ENCODE assay signal across 19 cellular contexts in genomic region chr10:45444976-45445898, GRCh38.
DNase-seq lines count a peak whose midpoint lies in the region; ATAC-seq and TF ChIP-seq lines count a peak whose summit lies in the region.
"Had no signal": no experiment of that assay in that cellular context is flagged by ENCODE, and none has a peak within 500 bp of the region (broad histone marks: within the 10 kb centered on the region; RNA-seq: fewer than 3 reads in every experiment).

No MANE protein-coding gene starts in this region.

- no peaks in the 10 kb centered on the region for H3K9me3 Mint-ChIP-seq in mesothelial cell of epicardium
- H3K9me3 Mint-ChIP-seq: activated B cell treated with CpG ODN at 0.5 μM for 24 hours; activated T-helper 2 cell treated with anti-CD3 and anti-CD28 coated beads, Interferon-gamma antibody, Interleukin-2, Interleukin-4, amounts not matched to agents 10 μg/mL and 5 μg/mL and 100 μg/mL, durations not matched to agents 14 hours and 24 hours and 36 hours; stimulated activated naive CD8-positive, alpha-beta T cell treated with anti-CD3 and anti-CD28 coated beads, Interleukin-15, Interleukin-2, amounts not matched to agents 100 ng/mL and 50 ng/mL, for 24 hours; T-cell had no signal

- no peak overlapping the region for H3K27ac ChIP-seq in liver (ENCODE audit: low read depth in 1 of 2, low read length in 2 of 2)
- H3K27ac ChIP-seq: colonic mucosa, gastroesophageal sphincter, parathyroid adenoma had no signal

- H3K36me3 ChIP-seq in liver (ENCODE audit: control insufficient read depth in 4 of 4, insufficient read depth in 3 of 4, low read depth in 1 of 4, low read length in 3 of 4): no peaks in the 10 kb centered on the region
- H3K36me3 ChIP-seq: colonic mucosa, gastroesophageal sphincter had no signal

- peak in 1 of 2 donors; percentile 22 for TF ChIP-seq RAD21 in liver (IDR thresholded peaks at IDR 0.05)

- no peak overlapping the region for H3K27ac Mint-ChIP-seq in mesothelial cell of epicardium
- H3K27ac Mint-ChIP-seq: activated B cell treated with CpG ODN at 0.5 μM for 24 hours; activated T-helper 2 cell treated with anti-CD3 and anti-CD28 coated beads, Interferon-gamma antibody, Interleukin-2, Interleukin-4, amounts not matched to agents 10 μg/mL and 5 μg/mL and 100 μg/mL, durations not matched to agents 14 hours and 24 hours and 36 hours; stimulated activated naive CD8-positive, alpha-beta T cell treated with anti-CD3 and anti-CD28 coated beads, Interleukin-15, Interleukin-2, amounts not matched to agents 100 ng/mL and 50 ng/mL, for 24 hours; T-cell had no signal

- TF ChIP-seq CTCF in liver (IDR thresholded peaks at IDR 0.05; ENCODE audit: low read depth, low read length, missing input control) (no peak), mesothelial cell of epicardium (IDR thresholded peaks at IDR 0.05; ENCODE audit: unreplicated experiment) (no peak)

- H3K9me3 ChIP-seq in liver (ENCODE audit: control insufficient read depth in 4 of 4, low read length in 3 of 4): no peaks in the 10 kb centered on the region
- H3K9me3 ChIP-seq: colonic mucosa, gastroesophageal sphincter had no signal

- 70% methylated on average over 19 of the region's 19 CpGs for WGBS in liver

- no peak overlapping the region for H3K4me3 Mint-ChIP-seq in mesothelial cell of epicardium
- H3K4me3 Mint-ChIP-seq: activated B cell treated with CpG ODN at 0.5 μM for 24 hours; stimulated activated naive CD8-positive, alpha-beta T cell treated with anti-CD3 and anti-CD28 coated beads, Interleukin-15, Interleukin-2, amounts not matched to agents 100 ng/mL and 50 ng/mL, for 24 hours; T-cell had no signal

- H3K4me1 ChIP-seq in liver (ENCODE audit: control insufficient read depth in 4 of 4, insufficient read depth in 4 of 4, low read length in 3 of 4): peaks cover 0 to 19% (median 9%) of the 10 kb centered on the region in 4 donors
- H3K4me1 ChIP-seq: colonic mucosa, gastroesophageal sphincter, parathyroid adenoma had no signal

- no peak overlapping the region for H3K9ac ChIP-seq in liver (ENCODE audit: low read depth in 1 of 2, low read length in 2 of 2)
- H3K9ac ChIP-seq: parathyroid adenoma had no signal

- ATAC-seq in GM19397 (IDR thresholded peaks at IDR 0.05; ENCODE audit: unreplicated experiment) (no peak), GM21447 (IDR thresholded peaks at IDR 0.05; ENCODE audit: unreplicated experiment) (no peak)
- ATAC-seq: gastroesophageal sphincter, T-cell had no signal

- DNase-seq in DMS 273 treated with DMSO at 0.1 percent for 48 hours (lab: John Stamatoyannopoulos, UW) (peak; percentile 7), cerebellar cortex (ENCODE audit: low spot score) (peak; percentile 97), putamen (ENCODE audit: low spot score) (peak; percentile 40), mesothelial cell of epicardium (ENCODE audit: low spot score in 2 of 2, unreplicated experiment in 2 of 2) (no peak), iPS-NIHi7 (ENCODE audit: extremely low spot score) (no peak)
- DNase-seq: activated B cell treated with CpG ODN at 0.5 μM for 24 hours, colonic mucosa, COR-L47, Kasumi-1, NCI-H1436, NCI-H2227 treated with DMSO at 0.1 percent for 48 hours, T-cell had no signal

- H3K27me3 ChIP-seq in liver (ENCODE audit: control insufficient read depth in 4 of 4, insufficient read depth in 4 of 4, low read length in 3 of 4): no peaks in the 10 kb centered on the region
- H3K27me3 ChIP-seq: colonic mucosa had no signal

- H3K27me3 Mint-ChIP-seq in mesothelial cell of epicardium (ENCODE audit: low read depth): no peaks in the 10 kb centered on the region
- H3K27me3 Mint-ChIP-seq: activated B cell treated with CpG ODN at 0.5 μM for 24 hours; stimulated activated naive CD8-positive, alpha-beta T cell treated with anti-CD3 and anti-CD28 coated beads, Interleukin-15, Interleukin-2, amounts not matched to agents 100 ng/mL and 50 ng/mL, for 24 hours had no signal

- H3K4me1 Mint-ChIP-seq in mesothelial cell of epicardium: no peaks in the 10 kb centered on the region
- H3K4me1 Mint-ChIP-seq: activated B cell treated with CpG ODN at 0.5 μM for 24 hours, T-cell had no signal

- H3K4me3 ChIP-seq in liver (ENCODE audit: low read depth in 1 of 3, low read length in 3 of 3): no peak overlapping the region
- H3K4me3 ChIP-seq: colonic mucosa, gastroesophageal sphincter had no signal

- H3K36me3 Mint-ChIP-seq in mesothelial cell of epicardium: no peaks in the 10 kb centered on the region
- H3K36me3 Mint-ChIP-seq: T-cell had no signal

TF ChIP-seq in liver, 16 proteins besides CTCF, POLR2A, EP300 and RAD21:
- peak; percentile 57 for TF ChIP-seq SP1 (IDR thresholded peaks at IDR 0.05)
- peak in 1 of 2 donors; percentile 11 for TF ChIP-seq JUND (IDR thresholded peaks at IDR 0.05)
- TF ChIP-seq RXRA (IDR thresholded peaks at IDR 0.05): peak; percentile 22 to 54
- no peak for TF ChIP-seq FOXA1 (IDR thresholded peaks at IDR 0.05)
- no peak for TF ChIP-seq REST (IDR thresholded peaks at IDR 0.05)
- TF ChIP-seq HNF4A (conservative IDR thresholded peaks at IDR 0.05): peak; percentile 75 to 81

Comparison
In these comparisons a context has a peak if more than half of its experiments do, and no peak if none do; other contexts are left out.
1. DNase-seq: peak in DMS 273 treated with DMSO at 0.1 percent for 48 hours (single experiment), cerebellar cortex (single experiment) and putamen (single experiment); none in mesothelial cell of epicardium (0 of 2) and iPS-NIHi7 (single experiment).